In genomic region chr2:220465700-220466099, GRCh38 we compare ENCODE assay signal across 1 cellular context.
TF ChIP-seq lines count a peak whose summit lies in the region.

No MANE protein-coding gene starts in this region.

TF ChIP-seq in H1, 55 proteins besides CTCF, POLR2A, EP300 and RAD21 (continued from another document):
- TF ChIP-seq, protein P1, sequence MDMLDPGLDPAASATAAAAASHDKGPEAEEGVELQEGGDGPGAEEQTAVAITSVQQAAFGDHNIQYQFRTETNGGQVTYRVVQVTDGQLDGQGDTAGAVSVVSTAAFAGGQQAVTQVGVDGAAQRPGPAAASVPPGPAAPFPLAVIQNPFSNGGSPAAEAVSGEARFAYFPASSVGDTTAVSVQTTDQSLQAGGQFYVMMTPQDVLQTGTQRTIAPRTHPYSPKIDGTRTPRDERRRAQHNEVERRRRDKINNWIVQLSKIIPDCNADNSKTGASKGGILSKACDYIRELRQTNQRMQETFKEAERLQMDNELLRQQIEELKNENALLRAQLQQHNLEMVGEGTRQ (IDR thresholded peaks at IDR 0.05; ENCODE audit: low read length), result no peak
